1 cellular context compared by ENCODE assay signal in the genomic region with DNA sequence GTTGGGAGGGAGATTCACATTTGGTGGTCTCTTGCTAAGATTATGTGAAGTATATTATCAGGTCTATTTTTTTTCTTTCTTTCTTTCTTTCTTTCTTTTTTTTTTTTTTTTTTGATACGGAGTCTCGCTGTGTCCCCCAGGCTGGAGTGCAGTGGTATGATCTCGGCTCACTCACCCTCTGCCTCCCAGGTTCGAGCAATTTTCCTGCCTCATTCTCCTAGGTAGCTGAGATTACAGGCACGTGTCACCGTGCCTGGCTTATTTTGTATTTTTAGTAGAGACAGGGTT.
TF ChIP-seq lines count a peak whose summit lies in the region.

No MANE protein-coding gene starts in this region.

TF ChIP-seq in GM12878, 131 proteins besides CTCF, POLR2A, EP300 and RAD21 (continued from another document):
- TF ChIP-seq, protein P1, sequence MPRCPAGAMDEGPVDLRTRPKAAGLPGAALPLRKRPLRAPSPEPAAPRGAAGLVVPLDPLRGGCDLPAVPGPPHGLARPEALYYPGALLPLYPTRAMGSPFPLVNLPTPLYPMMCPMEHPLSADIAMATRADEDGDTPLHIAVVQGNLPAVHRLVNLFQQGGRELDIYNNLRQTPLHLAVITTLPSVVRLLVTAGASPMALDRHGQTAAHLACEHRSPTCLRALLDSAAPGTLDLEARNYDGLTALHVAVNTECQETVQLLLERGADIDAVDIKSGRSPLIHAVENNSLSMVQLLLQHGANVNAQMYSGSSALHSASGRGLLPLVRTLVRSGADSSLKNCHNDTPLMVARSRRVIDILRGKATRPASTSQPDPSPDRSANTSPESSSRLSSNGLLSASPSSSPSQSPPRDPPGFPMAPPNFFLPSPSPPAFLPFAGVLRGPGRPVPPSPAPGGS (IDR thresholded peaks at IDR 0.05; ENCODE audit: borderline replicate concordance, insufficient read depth, low read depth, low read length, poor library complexity, severe bottlenecking): no peak
- TF ChIP-seq HCFC1 (IDR thresholded peaks at IDR 0.05; ENCODE audit: low read length) (no peak), RUNX3 (IDR thresholded peaks at IDR 0.05; ENCODE audit: low read length) (no peak), RAD51 (IDR thresholded peaks at IDR 0.05) (no peak), ZZZ3 (IDR thresholded peaks at IDR 0.05; ENCODE audit: control insufficient read depth, insufficient read length, low read depth) (no peak)
- TF ChIP-seq, protein P2, sequence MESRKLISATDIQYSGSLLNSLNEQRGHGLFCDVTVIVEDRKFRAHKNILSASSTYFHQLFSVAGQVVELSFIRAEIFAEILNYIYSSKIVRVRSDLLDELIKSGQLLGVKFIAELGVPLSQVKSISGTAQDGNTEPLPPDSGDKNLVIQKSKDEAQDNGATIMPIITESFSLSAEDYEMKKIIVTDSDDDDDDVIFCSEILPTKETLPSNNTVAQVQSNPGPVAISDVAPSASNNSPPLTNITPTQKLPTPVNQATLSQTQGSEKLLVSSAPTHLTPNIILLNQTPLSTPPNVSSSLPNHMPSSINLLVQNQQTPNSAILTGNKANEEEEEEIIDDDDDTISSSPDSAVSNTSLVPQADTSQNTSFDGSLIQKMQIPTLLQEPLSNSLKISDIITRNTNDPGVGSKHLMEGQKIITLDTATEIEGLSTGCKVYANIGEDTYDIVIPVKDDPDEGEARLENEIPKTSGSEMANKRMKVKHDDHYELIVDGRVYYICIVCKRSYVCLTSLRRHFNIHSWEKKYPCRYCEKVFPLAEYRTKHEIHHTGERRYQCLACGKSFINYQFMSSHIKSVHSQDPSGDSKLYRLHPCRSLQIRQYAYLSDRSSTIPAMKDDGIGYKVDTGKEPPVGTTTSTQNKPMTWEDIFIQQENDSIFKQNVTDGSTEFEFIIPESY (IDR thresholded peaks at IDR 0.05): no peak
